ENCODE assay signal across 1 cellular context in genomic region chr6:31462964-31463940, GRCh38.
TF ChIP-seq lines count a peak whose summit lies in the region.

No MANE protein-coding gene starts in this region.

TF ChIP-seq in HepG2, 621 proteins besides CTCF, POLR2A, EP300 and RAD21 (continues in another document):
- TF ChIP-seq E2F1 (CRISPR knock-in tag; IDR thresholded peaks at IDR 0.05) (no peak), ZSCAN22 (CRISPR knock-in tag; IDR thresholded peaks at IDR 0.05) (no peak), MXD4 (CRISPR knock-in tag; IDR thresholded peaks at IDR 0.05) (peak; percentile 39; the same call in 1 of the 2 replicates), IKZF5 (CRISPR knock-in tag; IDR thresholded peaks at IDR 0.05) (0 out of 2 replicates have a peak, but pooled peaks have one; percentile 19), ZBTB26 (CRISPR knock-in tag; IDR thresholded peaks at IDR 0.05; ENCODE audit: borderline replicate concordance) (peak; percentile 30; the same call in 1 of the 2 replicates), MTA1 (CRISPR knock-in tag; IDR thresholded peaks at IDR 0.05; ENCODE audit: borderline replicate concordance) (0 out of 2 replicates have a peak, but pooled peaks have one; percentile 37), ARID4A (CRISPR knock-in tag; IDR thresholded peaks at IDR 0.05; ENCODE audit: borderline replicate concordance) (0 out of 2 replicates have a peak, but pooled peaks have one; percentile 28), ELF1 (CRISPR knock-in tag; IDR thresholded peaks at IDR 0.05) (0 out of 2 replicates have a peak, but pooled peaks have one; percentile 12), ZNF318 (CRISPR knock-in tag; IDR thresholded peaks at IDR 0.05) (no peak), ZBTB33 (CRISPR knock-in tag; IDR thresholded peaks at IDR 0.05) (no peak), ZNF138 (CRISPR knock-in tag; IDR thresholded peaks at IDR 0.05; ENCODE audit: low read depth) (no peak), RFX5 (IDR thresholded peaks at IDR 0.05; ENCODE audit: low read depth, low read length) (peak; percentile 99), ZNF468 (CRISPR knock-in tag; IDR thresholded peaks at IDR 0.05) (no peak), KLF6 (CRISPR knock-in tag; IDR thresholded peaks at IDR 0.05) (peak; percentile 51; the same call in 1 of the 2 replicates), ZNF547 (CRISPR knock-in tag; IDR thresholded peaks at IDR 0.05) (0 out of 2 replicates have a peak, but pooled peaks have one; percentile 35), ARNTL (CRISPR knock-in tag; IDR thresholded peaks at IDR 0.05) (0 out of 2 replicates have a peak, but pooled peaks have one; percentile 36), NONO (IDR thresholded peaks at IDR 0.05) (no peak), NONO (CRISPR knock-in tag; conservative IDR thresholded peaks at IDR 0.05) (0 out of 2 replicates have a peak, but pooled peaks have one; percentile 59), HDAC6 (IDR thresholded peaks at IDR 0.05; ENCODE audit: low read depth, low read length) (no peak), ATF2 (CRISPR knock-in tag; IDR thresholded peaks at IDR 0.05) (peak; percentile 12; the same call in 1 of the 2 replicates), ZNF253 (CRISPR knock-in tag; IDR thresholded peaks at IDR 0.05; ENCODE audit: borderline replicate concordance) (no peak), HNRNPL (IDR thresholded peaks at IDR 0.05; ENCODE audit: low read depth, low read length) (peak; percentile 65; the same call in 1 of the 2 replicates), ZNF800 (CRISPR knock-in tag; IDR thresholded peaks at IDR 0.05) (no peak), MNT (IDR thresholded peaks at IDR 0.05) (no peak), HCFC1 (IDR thresholded peaks at IDR 0.05; ENCODE audit: low read depth, low read length) (no peak), DR1 (CRISPR knock-in tag; IDR thresholded peaks at IDR 0.05) (peak; percentile 65), NFKB2 (CRISPR knock-in tag; IDR thresholded peaks at IDR 0.05; ENCODE audit: borderline replicate concordance) (peak; percentile 64; the same call in 1 of the 2 replicates), RARG (CRISPR knock-in tag; IDR thresholded peaks at IDR 0.05; ENCODE audit: low read depth) (no peak)
